In genomic region chr2:130957920-130958319, GRCh38 we compare ENCODE assay signal across 12 cellular contexts.
"Had no signal": no experiment of that assay in that cellular context is flagged by ENCODE, and none has a peak within 500 bp of the region (broad histone marks: within the 10 kb centered on the region; RNA-seq: fewer than 3 reads in every experiment).

No MANE protein-coding gene starts in this region.

- H3K9me3 ChIP-seq: body of pancreas, thyroid gland had no signal

- H3K27me3 ChIP-seq: body of pancreas, thyroid gland had no signal

- DNase-seq: activated CD4-positive, alpha-beta T cell treated with anti-CD3 and anti-CD28 coated beads, Interleukin-2, amount 10 ng/mL, durations not matched to agents 7 days and 5 days; activated CD8-positive, alpha-beta T cell treated with anti-CD3 and anti-CD28 coated beads, Interleukin-2, amount 10 ng/mL, durations not matched to agents 7 days and 5 days; activated naive CD4-positive, alpha-beta T cell treated with Interleukin-2 at 50 U/mL for 16 hours; activated naive CD8-positive, alpha-beta T cell treated with anti-CD3 and anti-CD28 coated beads, Interleukin-2, amount 10 ng/mL, durations not matched to agents 7 days and 5 days; activated T-cell treated with anti-CD3 and anti-CD28 coated beads, Interleukin-2, amount 50 U/mL, for 24 hours; body of pancreas; effector memory CD8-positive, alpha-beta T cell; esophagus squamous epithelium; naive B cell; stimulated activated CD4-positive, alpha-beta T cell treated with anti-CD3 and anti-CD28 coated beads, Interleukin-2, amount 100 ng/mL, for 24 hours; stimulated activated naive CD4-positive, alpha-beta T cell treated with Interleukin-2 at 50 U/mL for 16 hours; thyroid gland had no signal

- H3K4me3 ChIP-seq: body of pancreas, esophagus squamous epithelium, thyroid gland had no signal

- H3K27ac ChIP-seq: body of pancreas, esophagus squamous epithelium, thyroid gland had no signal

- H3K4me1 ChIP-seq: thyroid gland had no signal

- ATAC-seq: activated CD8-positive, alpha-beta T cell treated with anti-CD3 and anti-CD28 coated beads, Interleukin-2, amount 10 ng/mL, durations not matched to agents 7 days and 5 days; body of pancreas; effector memory CD8-positive, alpha-beta T cell had no signal

- H3K36me3 ChIP-seq: thyroid gland had no signal
